Comparison of ENCODE assay signal across 9 cellular contexts in the genomic region with DNA sequence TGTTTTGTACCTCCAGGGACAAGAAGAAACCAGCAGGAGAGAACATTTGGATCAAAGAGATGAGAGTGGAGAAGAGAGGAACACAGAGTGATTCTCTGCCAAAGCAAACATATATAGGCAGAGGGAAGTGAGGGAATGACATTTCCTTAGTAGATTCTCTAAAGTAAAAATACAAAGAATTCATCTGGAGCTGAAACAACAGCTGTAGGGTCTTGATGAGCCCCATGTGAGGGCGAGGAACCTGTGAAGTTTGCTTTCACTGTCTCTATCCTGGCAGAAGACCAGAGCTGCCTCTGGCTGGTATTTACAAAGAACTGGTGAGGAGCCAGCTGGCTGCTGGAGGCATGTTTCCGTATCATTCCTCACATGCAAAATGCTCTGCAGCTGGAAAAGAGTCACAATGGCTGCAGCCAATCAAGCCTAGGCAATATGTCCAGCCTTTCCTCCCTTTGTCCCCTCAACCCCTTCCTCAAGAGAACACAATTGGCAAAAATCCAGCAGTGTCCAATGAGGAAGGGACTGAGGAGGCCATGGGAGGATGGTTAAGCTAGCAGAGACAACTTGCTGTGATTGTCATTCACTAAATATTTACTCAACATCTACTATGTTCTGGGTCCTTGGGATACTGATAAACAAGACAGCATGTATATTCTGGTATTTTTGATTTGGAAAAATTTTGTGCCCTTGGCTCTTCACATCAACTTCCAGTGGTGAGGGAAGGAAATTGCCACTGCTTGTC.
DNase-seq lines count a peak whose midpoint lies in the region; TF ChIP-seq lines count a peak whose summit lies in the region.
"Had no signal": no experiment of that assay in that cellular context is flagged by ENCODE, and none has a peak within 500 bp of the region (broad histone marks: within the 10 kb centered on the region; RNA-seq: fewer than 3 reads in every experiment).

No MANE protein-coding gene starts in this region.

- DNase-seq in A172 (ENCODE audit: low spot score), result peak; percentile 21
- DNase-seq in NCI-H2081 treated with DMSO at 0.1 percent for 48 hours (lab: John Stamatoyannopoulos, UW), result peak; percentile 61
- peak; percentile 49 for DNase-seq in dedifferentiated amniotic fluid mesenchymal stem cell (ENCODE audit: extremely low spot score)
- no peak for DNase-seq in mesothelial cell of epicardium (ENCODE audit: low spot score in 2 of 2, unreplicated experiment in 2 of 2)
- DNase-seq in activated CD4-positive, alpha-beta T cell treated with anti-CD3 and anti-CD28 coated beads, Interleukin-2, amount 50 U/mL, for 4 hours, result no peak
- DNase-seq in cerebellar cortex (ENCODE audit: low spot score), result no peak
- no peak for DNase-seq in SW 1271 (lab: John Stamatoyannopoulos, UW)
- no peak for DNase-seq in chondrocyte (ENCODE audit: low spot score)
- DNase-seq: CD4-positive, CD25-positive, alpha-beta regulatory T cell had no signal

- H3K9me3 Mint-ChIP-seq in mesothelial cell of epicardium, result no peaks in the 10 kb centered on the region
- no peaks in the 10 kb centered on the region for H3K9me3 Mint-ChIP-seq in chondrocyte (ENCODE audit: low read depth)

- TF ChIP-seq CTCF in mesothelial cell of epicardium (IDR thresholded peaks at IDR 0.05; ENCODE audit: unreplicated experiment), result no peak
- TF ChIP-seq CTCF in chondrocyte (IDR thresholded peaks at IDR 0.05), result no peak

- H3K4me3 Mint-ChIP-seq in mesothelial cell of epicardium (no peak overlapping the region), chondrocyte (ENCODE audit: unreplicated experiment) (no peak overlapping the region)
- H3K4me3 Mint-ChIP-seq: CD4-positive, CD25-positive, alpha-beta regulatory T cell had no signal

- H3K27me3 Mint-ChIP-seq in mesothelial cell of epicardium (ENCODE audit: low read depth) (no peaks in the 10 kb centered on the region), chondrocyte (ENCODE audit: low read depth) (no peaks in the 10 kb centered on the region)
- H3K27me3 Mint-ChIP-seq: CD4-positive, CD25-positive, alpha-beta regulatory T cell had no signal

- H3K27ac Mint-ChIP-seq in mesothelial cell of epicardium, result peak overlapping the region; percentile 57
- no peak overlapping the region for H3K27ac Mint-ChIP-seq in chondrocyte (ENCODE audit: unreplicated experiment)
- H3K27ac Mint-ChIP-seq: CD4-positive, CD25-positive, alpha-beta regulatory T cell had no signal

- H3K4me1 Mint-ChIP-seq in mesothelial cell of epicardium, result peaks cover 25% of the 10 kb centered on the region
- H3K4me1 Mint-ChIP-seq in chondrocyte (ENCODE audit: low read depth), result peaks cover 18% of the 10 kb centered on the region

- H3K36me3 Mint-ChIP-seq in mesothelial cell of epicardium, result no peaks in the 10 kb centered on the region
- H3K36me3 Mint-ChIP-seq in chondrocyte (ENCODE audit: low read depth), result no peaks in the 10 kb centered on the region
- H3K36me3 Mint-ChIP-seq: CD4-positive, CD25-positive, alpha-beta regulatory T cell had no signal

Comparison
In these comparisons a context has a peak if more than half of its experiments do, and no peak if none do; other contexts are left out.
1. DNase-seq: peak in A172 (single experiment), NCI-H2081 treated with DMSO at 0.1 percent for 48 hours (single experiment) and dedifferentiated amniotic fluid mesenchymal stem cell (single experiment); none in mesothelial cell of epicardium (0 of 2), activated CD4-positive, alpha-beta T cell treated with anti-CD3 and anti-CD28 coated beads, Interleukin-2, amount 50 U/mL, for 4 hours (0 of 2), cerebellar cortex (single experiment), SW 1271 (0 of 2) and chondrocyte (single experiment).